ENCODE assay signal across 9 cellular contexts in the genomic region with DNA sequence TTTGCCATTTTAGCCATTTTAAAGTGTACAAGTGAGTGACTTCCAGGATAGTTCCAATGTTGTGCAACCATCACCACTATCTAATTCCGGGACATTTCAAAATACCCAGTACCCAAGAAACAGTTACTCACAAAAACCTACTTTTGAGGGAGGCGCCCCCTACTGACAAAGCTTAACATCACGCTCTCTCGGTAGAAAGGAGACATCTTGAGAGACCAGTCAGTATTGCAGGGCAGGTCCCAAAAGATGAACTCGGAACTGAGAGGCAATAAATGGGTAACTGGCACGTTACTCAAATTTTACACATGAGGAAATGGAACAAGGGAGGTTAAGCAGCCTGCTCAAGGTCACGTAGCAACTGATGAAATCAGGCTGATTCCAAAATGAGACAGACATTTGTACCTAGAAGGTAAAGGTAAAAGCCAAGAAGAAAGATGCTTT. TPM values are rescaled to one million over a fixed set of nuclear protein-coding genes. Genes with fewer than 3 reads are reported as not detected.
DNase-seq lines count a peak whose midpoint lies in the region; ATAC-seq lines count a peak whose summit lies in the region.
"Had no signal": no experiment of that assay in that cellular context is flagged by ENCODE, and none has a peak within 500 bp of the region (broad histone marks: within the 10 kb centered on the region; RNA-seq: fewer than 3 reads in every experiment).

No MANE protein-coding gene starts in this region.

- in situ Hi-C loops in ACHN (cut with HindIII; ENCODE audit: low pct_ligation_motif_present, low pct_unique_long_range_greater_than_20kb, low sequenced_read_pairs): no loop called here

- ATAC-seq in GM18498 (IDR thresholded peaks at IDR 0.05; ENCODE audit: unreplicated experiment) (peak; percentile 81), HG03108 (IDR thresholded peaks at IDR 0.05; ENCODE audit: unreplicated experiment) (peak; percentile 68), left cardiac atrium (peak; percentile 26 to 53)

- DNase-seq in ACHN (peak; percentile 52), OCI-M1 (lab: John Stamatoyannopoulos, UW) (peak; percentile 90), left cardiac atrium (peak; percentile 62), SK-N-DZ (ENCODE audit: low spot score) (no peak)
- peak; percentile 12 for DNase-seq in activated gamma-delta T cell treated with anti-CD3 and anti-CD28 coated beads, Interleukin-2, amount 50 U/mL, for 16 hours (ENCODE audit: low read depth)
- peak; percentile 37 to 53 for DNase-seq in stimulated activated CD4-positive, alpha-beta T cell treated with anti-CD3 and anti-CD28 coated beads, Interleukin-1b, Interleukin-23, amount 100 ng/mL, for 4 hours (ENCODE audit: low read depth in 2 of 2)

- intact Hi-C loops in left cardiac atrium (cut with DNase I): no loop called here

RNA-seq across cellular contexts. Expression of a gene that starts 50.0 kb away (rescaled TPM):
- under 1 TPM; 0.10 to 0.21 TPM for total RNA-seq in left cardiac atrium
- polyA plus RNA-seq in SK-N-DZ (2014; cell fraction: cytosol; rRNA removed): not detected in 2 replicates
- not detected in 2 replicates for polyA plus RNA-seq in SK-N-DZ (2014; cell fraction: nucleus; rRNA removed)
- total RNA-seq: pulmonary artery endothelial cell had no signal
